9 cellular contexts compared by ENCODE assay signal in the genomic region with DNA sequence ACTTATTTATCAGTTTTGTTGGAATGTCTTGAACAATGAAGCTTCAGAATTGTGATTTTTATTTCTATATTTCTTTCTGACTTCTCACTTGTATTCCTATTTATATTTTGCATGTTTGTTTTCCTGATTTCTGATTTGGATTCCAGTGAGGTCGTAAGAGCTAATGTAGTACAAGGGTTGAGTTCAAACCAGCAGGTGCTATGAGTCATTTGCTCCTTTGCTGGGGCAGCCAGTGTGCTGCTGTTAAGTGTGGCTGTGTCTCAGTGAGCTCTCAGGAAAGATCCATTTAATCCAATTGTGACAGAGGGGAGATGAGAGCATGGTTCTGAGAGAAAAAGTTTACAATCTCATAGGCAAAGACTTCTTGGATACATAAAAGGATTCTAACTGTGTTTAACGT. TPM values are rescaled to one million over a fixed set of nuclear protein-coding genes. Genes with fewer than 3 reads are reported as not detected.
A peak's percentile ranks its signal among the peaks of the same experiment; 100 is the strongest.
DNase-seq lines count a peak whose midpoint lies in the region; ATAC-seq and TF ChIP-seq lines count a peak whose summit lies in the region.
"Had no signal": no experiment of that assay in that cellular context is flagged by ENCODE, and none has a peak within 500 bp of the region (broad histone marks: within the 10 kb centered on the region; RNA-seq: fewer than 3 reads in every experiment).

No MANE protein-coding gene starts in this region.

- H3K4me1 ChIP-seq in stomach, result peaks cover 42 to 84% (median 57%) of the 10 kb centered on the region in 4 donors

- DNase-seq in SHP77 (lab: John Stamatoyannopoulos, UW) (peak; percentile 10 to 11), SHP77 treated with DMSO at 0.1 percent for 48 hours (lab: John Stamatoyannopoulos, UW) (no peak), left cardiac atrium (peak; percentile 41), stomach (peak; percentile 60), GM10266 (ENCODE audit: extremely low spot score) (no peak)
- no peak for DNase-seq in stimulated activated naive CD4-positive, alpha-beta T cell treated with Interleukin-2 at 50 U/mL for 16 hours (lab: John Stamatoyannopoulos, UW)

- TF ChIP-seq POLR2A in stomach (IDR thresholded peaks at IDR 0.05), result no peak

- no peak overlapping the region for H3K4me3 ChIP-seq in stomach

- WGBS in stomach, 5 donors, result 19 to 45% (median 31%) methylated on average over 2 of the region's 2 CpGs

- no peaks in the 10 kb centered on the region for H3K27me3 ChIP-seq in stomach

- no peak for TF ChIP-seq CTCF in stomach (IDR thresholded peaks at IDR 0.05)
- no peak for TF ChIP-seq CTCF in GM10266 (IDR thresholded peaks at IDR 0.05; ENCODE audit: control insufficient read depth, insufficient read depth, low read depth, missing control alignments)

- H3K9me3 ChIP-seq in stomach, result no peaks in the 10 kb centered on the region

- intact Hi-C loops in left cardiac atrium (cut with DNase I) (no loop called here), stomach (cut with DNase I; ENCODE audit: low total_unique reads) (no loop called here)

- H3K36me3 ChIP-seq in stomach, result peaks cover 0 to 3% (median 0%) of the 10 kb centered on the region in 4 donors

- peak overlapping the region in 2 of 5 donors; percentile 19 to 71 for H3K27ac ChIP-seq in stomach

- ATAC-seq in SK-N-SH treated with all-trans-retinoic acid at 6 μM for 48 hours, result peak; percentile 76
- peak; percentile 48 to 86 for ATAC-seq in left cardiac atrium
- ATAC-seq in HG02759 (IDR thresholded peaks at IDR 0.05; ENCODE audit: unreplicated experiment), result no peak
- ATAC-seq: sciatic nerve had no signal

- no peak for TF ChIP-seq EP300 in stomach (IDR thresholded peaks at IDR 0.05)

TF ChIP-seq in SK-N-SH treated with all-trans-retinoic acid at 6 μM for 48 hours, 23 proteins besides CTCF, POLR2A, EP300 and RAD21:
- TF ChIP-seq, protein P1, sequence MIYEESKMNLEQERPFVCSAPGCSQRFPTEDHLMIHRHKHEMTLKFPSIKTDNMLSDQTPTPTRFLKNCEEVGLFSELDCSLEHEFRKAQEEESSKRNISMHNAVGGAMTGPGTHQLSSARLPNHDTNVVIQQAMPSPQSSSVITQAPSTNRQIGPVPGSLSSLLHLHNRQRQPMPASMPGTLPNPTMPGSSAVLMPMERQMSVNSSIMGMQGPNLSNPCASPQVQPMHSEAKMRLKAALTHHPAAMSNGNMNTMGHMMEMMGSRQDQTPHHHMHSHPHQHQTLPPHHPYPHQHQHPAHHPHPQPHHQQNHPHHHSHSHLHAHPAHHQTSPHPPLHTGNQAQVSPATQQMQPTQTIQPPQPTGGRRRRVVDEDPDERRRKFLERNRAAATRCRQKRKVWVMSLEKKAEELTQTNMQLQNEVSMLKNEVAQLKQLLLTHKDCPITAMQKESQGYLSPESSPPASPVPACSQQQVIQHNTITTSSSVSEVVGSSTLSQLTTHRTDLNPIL (CRISPR knock-in tag; IDR thresholded peaks at IDR 0.05; ENCODE audit: low read depth), result no peak
- TF ChIP-seq GLIS3 (CRISPR knock-in tag; IDR thresholded peaks at IDR 0.05), result no peak
- no peak for TF ChIP-seq PPARA (CRISPR knock-in tag; IDR thresholded peaks at IDR 0.05; ENCODE audit: borderline replicate concordance)
- no peak for TF ChIP-seq TCF4 (CRISPR knock-in tag; IDR thresholded peaks at IDR 0.05; ENCODE audit: borderline replicate concordance)
- no peak for TF ChIP-seq ZNF70 (CRISPR knock-in tag; IDR thresholded peaks at IDR 0.05)
- TF ChIP-seq ZNF8 (CRISPR knock-in tag; IDR thresholded peaks at IDR 0.05), result no peak
- TF ChIP-seq ZFP30 (CRISPR knock-in tag; IDR thresholded peaks at IDR 0.05), result no peak
- TF ChIP-seq BACH2 (CRISPR knock-in tag; IDR thresholded peaks at IDR 0.05; ENCODE audit: borderline replicate concordance), result no peak
- TF ChIP-seq, protein P2, sequence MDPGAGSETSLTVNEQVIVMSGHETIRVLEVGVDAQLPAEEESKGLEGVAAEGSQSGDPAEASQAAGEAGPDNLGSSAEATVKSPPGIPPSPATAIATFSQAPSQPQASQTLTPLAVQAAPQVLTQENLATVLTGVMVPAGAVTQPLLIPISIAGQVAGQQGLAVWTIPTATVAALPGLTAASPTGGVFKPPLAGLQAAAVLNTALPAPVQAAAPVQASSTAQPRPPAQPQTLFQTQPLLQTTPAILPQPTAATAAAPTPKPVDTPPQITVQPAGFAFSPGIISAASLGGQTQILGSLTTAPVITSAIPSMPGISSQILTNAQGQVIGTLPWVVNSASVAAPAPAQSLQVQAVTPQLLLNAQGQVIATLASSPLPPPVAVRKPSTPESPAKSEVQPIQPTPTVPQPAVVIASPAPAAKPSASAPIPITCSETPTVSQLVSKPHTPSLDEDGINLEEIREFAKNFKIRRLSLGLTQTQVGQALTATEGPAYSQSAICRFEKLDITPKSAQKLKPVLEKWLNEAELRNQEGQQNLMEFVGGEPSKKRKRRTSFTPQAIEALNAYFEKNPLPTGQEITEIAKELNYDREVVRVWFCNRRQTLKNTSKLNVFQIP (CRISPR knock-in tag; IDR thresholded peaks at IDR 0.05; ENCODE audit: borderline replicate concordance, low read depth), result no peak
- TF ChIP-seq, protein P3, sequence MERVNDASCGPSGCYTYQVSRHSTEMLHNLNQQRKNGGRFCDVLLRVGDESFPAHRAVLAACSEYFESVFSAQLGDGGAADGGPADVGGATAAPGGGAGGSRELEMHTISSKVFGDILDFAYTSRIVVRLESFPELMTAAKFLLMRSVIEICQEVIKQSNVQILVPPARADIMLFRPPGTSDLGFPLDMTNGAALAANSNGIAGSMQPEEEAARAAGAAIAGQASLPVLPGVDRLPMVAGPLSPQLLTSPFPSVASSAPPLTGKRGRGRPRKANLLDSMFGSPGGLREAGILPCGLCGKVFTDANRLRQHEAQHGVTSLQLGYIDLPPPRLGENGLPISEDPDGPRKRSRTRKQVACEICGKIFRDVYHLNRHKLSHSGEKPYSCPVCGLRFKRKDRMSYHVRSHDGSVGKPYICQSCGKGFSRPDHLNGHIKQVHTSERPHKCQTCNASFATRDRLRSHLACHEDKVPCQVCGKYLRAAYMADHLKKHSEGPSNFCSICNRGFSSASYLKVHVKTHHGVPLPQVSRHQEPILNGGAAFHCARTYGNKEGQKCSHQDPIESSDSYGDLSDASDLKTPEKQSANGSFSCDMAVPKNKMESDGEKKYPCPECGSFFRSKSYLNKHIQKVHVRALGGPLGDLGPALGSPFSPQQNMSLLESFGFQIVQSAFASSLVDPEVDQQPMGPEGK (CRISPR knock-in tag; IDR thresholded peaks at IDR 0.05; ENCODE audit: borderline replicate concordance), result no peak
- TF ChIP-seq ZC3H10 (CRISPR knock-in tag; IDR thresholded peaks at IDR 0.05), result no peak
- no peak for TF ChIP-seq ESRRG (CRISPR knock-in tag; IDR thresholded peaks at IDR 0.05)
- no peak for TF ChIP-seq ISL1 (CRISPR knock-in tag; IDR thresholded peaks at IDR 0.05)
- TF ChIP-seq, protein P4, sequence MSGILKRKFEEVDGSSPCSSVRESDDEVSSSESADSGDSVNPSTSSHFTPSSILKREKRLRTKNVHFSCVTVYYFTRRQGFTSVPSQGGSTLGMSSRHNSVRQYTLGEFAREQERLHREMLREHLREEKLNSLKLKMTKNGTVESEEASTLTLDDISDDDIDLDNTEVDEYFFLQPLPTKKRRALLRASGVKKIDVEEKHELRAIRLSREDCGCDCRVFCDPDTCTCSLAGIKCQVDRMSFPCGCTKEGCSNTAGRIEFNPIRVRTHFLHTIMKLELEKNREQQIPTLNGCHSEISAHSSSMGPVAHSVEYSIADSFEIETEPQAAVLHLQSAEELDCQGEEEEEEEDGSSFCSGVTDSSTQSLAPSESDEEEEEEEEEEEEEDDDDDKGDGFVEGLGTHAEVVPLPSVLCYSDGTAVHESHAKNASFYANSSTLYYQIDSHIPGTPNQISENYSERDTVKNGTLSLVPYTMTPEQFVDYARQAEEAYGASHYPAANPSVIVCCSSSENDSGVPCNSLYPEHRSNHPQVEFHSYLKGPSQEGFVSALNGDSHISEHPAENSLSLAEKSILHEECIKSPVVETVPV (CRISPR knock-in tag; IDR thresholded peaks at IDR 0.05), result no peak

RNA-seq across cellular contexts. Expression of a gene that starts 48.6 kb away (rescaled TPM):
- total RNA-seq in left cardiac atrium (10 to 100 TPM; 16.1 to 21.1 TPM), stomach (10 to 100 TPM; 15.2 to 90.1 (median 33.9) TPM)
- 10 to 100 TPM; 16.6 to 70.3 (median 28.1) TPM for polyA plus RNA-seq in stomach

Comparison
In these comparisons a context has a peak if more than half of its experiments do, and no peak if none do; other contexts are left out.
1. DNase-seq: peak in SHP77 (2 of 2), left cardiac atrium (single experiment) and stomach (single experiment); none in SHP77 treated with DMSO at 0.1 percent for 48 hours (single experiment), GM10266 (single experiment) and stimulated activated naive CD4-positive, alpha-beta T cell treated with Interleukin-2 at 50 U/mL for 16 hours (single experiment).